ENCODE assay signal across 11 cellular contexts in the genomic region with DNA sequence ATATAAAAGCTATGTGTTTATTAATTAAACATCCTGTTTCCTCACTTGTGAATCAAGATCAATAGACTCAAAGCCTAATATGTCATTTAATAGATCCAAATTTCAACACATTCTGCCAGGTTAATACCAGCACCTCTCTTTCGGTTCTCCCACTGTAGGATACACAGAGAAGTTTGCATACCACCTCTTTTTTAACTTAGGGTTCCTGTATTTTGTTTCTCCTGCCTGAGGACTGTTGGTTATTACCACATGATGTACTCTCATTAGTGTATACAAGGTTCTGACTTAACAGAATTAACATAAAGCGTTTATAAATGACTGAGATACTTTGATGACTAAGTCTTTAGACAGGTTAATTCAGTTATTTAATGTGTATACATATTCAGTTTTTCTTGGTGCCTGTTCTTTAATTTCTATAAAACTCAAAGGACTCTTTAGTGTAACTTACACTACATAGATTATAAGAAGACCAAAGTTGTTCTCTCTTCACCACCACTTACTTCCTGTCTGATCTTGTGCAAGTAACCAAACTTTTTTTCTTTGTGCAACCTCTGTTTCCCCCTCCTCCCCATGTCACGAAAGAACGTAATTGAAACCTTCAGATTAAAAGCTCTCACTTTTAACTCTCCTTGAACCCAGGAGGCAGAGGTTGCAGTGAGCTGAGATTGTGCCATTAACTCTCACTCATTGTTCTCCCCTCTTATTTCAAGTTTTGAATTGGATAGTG.
DNase-seq lines count a peak whose midpoint lies in the region; ATAC-seq and TF ChIP-seq lines count a peak whose summit lies in the region.
"Had no signal": no experiment of that assay in that cellular context is flagged by ENCODE, and none has a peak within 500 bp of the region (broad histone marks: within the 10 kb centered on the region; RNA-seq: fewer than 3 reads in every experiment).

No MANE protein-coding gene starts in this region.

- peaks cover 2% of the 10 kb centered on the region for H3K36me3 Mint-ChIP-seq in T-helper 17 cell (ENCODE audit: low read depth)
- peaks cover 33% of the 10 kb centered on the region for H3K36me3 Mint-ChIP-seq in neural progenitor cell

- H3K9ac ChIP-seq in neural progenitor cell, result no peak overlapping the region

- H3K36me3 ChIP-seq in neural progenitor cell (peaks cover 4% of the 10 kb centered on the region), ovary (no peaks in the 10 kb centered on the region)

- peaks cover 4% of the 10 kb centered on the region for H3K9me3 Mint-ChIP-seq in neural progenitor cell

- no peak overlapping the region for H3K4me2 ChIP-seq in neural progenitor cell

- no peak overlapping the region for H3K27ac Mint-ChIP-seq in T-helper 17 cell
- peak overlapping the region; percentile 6 for H3K27ac Mint-ChIP-seq in neural progenitor cell

- TF ChIP-seq POLR2A in ovary (IDR thresholded peaks at IDR 0.05), result no peak

- TF ChIP-seq CTCF in neural progenitor cell (IDR thresholded peaks at IDR 0.05), result no peak
- no peak for TF ChIP-seq CTCF in ovary (IDR thresholded peaks at IDR 0.05)

- no peak for TF ChIP-seq EP300 in ovary (IDR thresholded peaks at IDR 0.05)

- peak; percentile 58 for ATAC-seq in GM18519 (IDR thresholded peaks at IDR 0.05; ENCODE audit: low FRiP score, unreplicated experiment)
- ATAC-seq in HG03108 (IDR thresholded peaks at IDR 0.05; ENCODE audit: unreplicated experiment), result peak; percentile 73
- peak; percentile 36 for ATAC-seq in T-helper 17 cell
- ATAC-seq: foreskin keratinocyte, psoas muscle had no signal

- intact Hi-C loops in ovary (cut with DNase I), result no loop called here

- H3K27me3 ChIP-seq in neural progenitor cell (no peaks in the 10 kb centered on the region), ovary (no peaks in the 10 kb centered on the region)
- H3K27me3 ChIP-seq: foreskin keratinocyte had no signal

- H3K4me3 ChIP-seq in neural progenitor cell, result no peak overlapping the region
- no peak overlapping the region for H3K4me3 ChIP-seq in ovary
- H3K4me3 ChIP-seq: psoas muscle had no signal

- peaks cover 11% of the 10 kb centered on the region for H3K4me1 Mint-ChIP-seq in T-helper 17 cell
- peaks cover 5% of the 10 kb centered on the region for H3K4me1 Mint-ChIP-seq in neural progenitor cell

- no peak for DNase-seq in T-helper 17 cell
- DNase-seq in neural progenitor cell (ENCODE audit: low spot score), result no peak
- DNase-seq in NCI-H187 treated with DMSO at 0.1 percent for 48 hours (lab: John Stamatoyannopoulos, UW), result no peak
- DNase-seq in ovary, result no peak
- no peak for DNase-seq in SW 1271 (lab: John Stamatoyannopoulos, UW)
- DNase-seq: DMS79, foreskin keratinocyte, NCI-H2171 treated with DMSO at 0.1 percent for 48 hours, psoas muscle had no signal

- peaks cover 13% of the 10 kb centered on the region for H3K79me2 ChIP-seq in neural progenitor cell (ENCODE audit: low read depth)

- WGBS in ovary, 3 donors, result 76 to 78% (median 78%) methylated on average over 4 of the region's 4 CpGs

- H3K27ac ChIP-seq in neural progenitor cell (no peak overlapping the region), ovary (no peak overlapping the region)
- H3K27ac ChIP-seq: foreskin keratinocyte, psoas muscle had no signal

- H3K27me3 Mint-ChIP-seq in T-helper 17 cell, result no peaks in the 10 kb centered on the region
- H3K27me3 Mint-ChIP-seq in neural progenitor cell (ENCODE audit: insufficient read depth, low read depth), result no peaks in the 10 kb centered on the region

- no peaks in the 10 kb centered on the region for H3K9me3 ChIP-seq in T-helper 17 cell (ENCODE audit: control insufficient read depth, low read length, poor library complexity, severe bottlenecking)
- no peaks in the 10 kb centered on the region for H3K9me3 ChIP-seq in neural progenitor cell (ENCODE audit: low read depth)
- no peaks in the 10 kb centered on the region for H3K9me3 ChIP-seq in ovary
- H3K9me3 ChIP-seq: psoas muscle had no signal

- H3K4me3 Mint-ChIP-seq in T-helper 17 cell (no peak overlapping the region), neural progenitor cell (no peak overlapping the region)

- H2AFZ ChIP-seq in neural progenitor cell (replicated peaks), result no peak overlapping the region

- H4K20me1 ChIP-seq in neural progenitor cell (ENCODE audit: low read depth), result peaks cover 30% of the 10 kb centered on the region

- H3K4me1 ChIP-seq in neural progenitor cell, result no peaks in the 10 kb centered on the region
- H3K4me1 ChIP-seq in ovary (ENCODE audit: insufficient read depth), result peaks cover 3% of the 10 kb centered on the region

- peaks cover 4% of the 10 kb centered on the region for H3F3A ChIP-seq in neural progenitor cell (ENCODE audit: low read depth)
